Comparison of ENCODE assay signal across 15 cellular contexts in the genomic region with DNA sequence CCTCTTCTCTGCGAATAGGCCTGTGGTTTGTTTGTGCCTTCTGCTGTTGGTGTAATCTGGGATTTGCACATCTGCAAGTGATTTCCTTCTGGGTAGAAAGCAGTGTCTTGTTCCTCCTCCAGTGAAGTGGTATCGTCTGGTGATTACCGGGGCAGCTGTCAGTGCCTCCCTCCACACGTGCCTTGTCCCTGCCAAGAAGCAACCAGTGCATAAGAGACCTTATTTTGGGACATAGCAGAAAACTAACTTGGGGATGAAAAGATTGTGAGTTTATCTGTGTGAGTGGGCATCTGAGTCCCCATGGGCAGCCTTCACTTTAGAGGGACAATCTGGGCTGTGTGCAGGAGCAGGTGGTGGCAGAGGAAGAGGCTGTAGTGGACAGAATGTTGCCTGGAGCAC.
DNase-seq lines count a peak whose midpoint lies in the region.
"Had no signal": no experiment of that assay in that cellular context is flagged by ENCODE, and none has a peak within 500 bp of the region (broad histone marks: within the 10 kb centered on the region; RNA-seq: fewer than 3 reads in every experiment).

No MANE protein-coding gene starts in this region.

- H3K27ac ChIP-seq in substantia nigra (ENCODE audit: low read depth, low read length, poor library complexity, severe bottlenecking): peak overlapping the region; percentile 57
- H3K27ac ChIP-seq: colonic mucosa, sigmoid colon, vagina had no signal

- DNase-seq in NCI-H526 treated with DMSO at 0.1 percent for 48 hours (lab: John Stamatoyannopoulos, UW) (peak; percentile 85), NCI-H526 (lab: John Stamatoyannopoulos, UW) (no peak), NCI-H524 treated with DMSO at 0.1 percent for 48 hours (lab: John Stamatoyannopoulos, UW) (peak; percentile 95), fibroblast of gingiva (ENCODE audit: low read depth) (peak; percentile 35), substantia nigra (lab: John Stamatoyannopoulos, UW) (peak in 16 of 49 donors; percentile 16 to 56 (median 32)), RPMI8226 (no peak)
- DNase-seq in effector CD8-positive, alpha-beta T cell (lab: John Stamatoyannopoulos, UW): no peak
- DNase-seq in central memory CD4-positive, alpha-beta T cell: no peak
- DNase-seq: activated CD4-positive, alpha-beta T cell treated with anti-CD3 and anti-CD28 coated beads, Interleukin-2, amount 10 ng/mL, durations not matched to agents 7 days and 5 days; activated T-cell treated with anti-CD3 and anti-CD28 coated beads, Interleukin-2, amount 50 U/mL, for 4 hours; colonic mucosa; NCI-H446 treated with DMSO at 0.1 percent for 48 hours; sigmoid colon; stimulated activated naive B cell treated with anti-CD40 and anti-IgM and Interleukin-4, amounts not matched to agents 10 μg/mL and 1 μg/mL and 100 μg/mL, for 72 hours had no signal

Comparison
In these comparisons a context has a peak if more than half of its experiments do, and no peak if none do; other contexts are left out.
1. DNase-seq: peak in NCI-H526 treated with DMSO at 0.1 percent for 48 hours (single experiment), NCI-H524 treated with DMSO at 0.1 percent for 48 hours (single experiment) and fibroblast of gingiva (single experiment); none in NCI-H526 (0 of 2), effector CD8-positive, alpha-beta T cell (single experiment), central memory CD4-positive, alpha-beta T cell (single experiment) and RPMI8226 (single experiment).